In the genomic region with DNA sequence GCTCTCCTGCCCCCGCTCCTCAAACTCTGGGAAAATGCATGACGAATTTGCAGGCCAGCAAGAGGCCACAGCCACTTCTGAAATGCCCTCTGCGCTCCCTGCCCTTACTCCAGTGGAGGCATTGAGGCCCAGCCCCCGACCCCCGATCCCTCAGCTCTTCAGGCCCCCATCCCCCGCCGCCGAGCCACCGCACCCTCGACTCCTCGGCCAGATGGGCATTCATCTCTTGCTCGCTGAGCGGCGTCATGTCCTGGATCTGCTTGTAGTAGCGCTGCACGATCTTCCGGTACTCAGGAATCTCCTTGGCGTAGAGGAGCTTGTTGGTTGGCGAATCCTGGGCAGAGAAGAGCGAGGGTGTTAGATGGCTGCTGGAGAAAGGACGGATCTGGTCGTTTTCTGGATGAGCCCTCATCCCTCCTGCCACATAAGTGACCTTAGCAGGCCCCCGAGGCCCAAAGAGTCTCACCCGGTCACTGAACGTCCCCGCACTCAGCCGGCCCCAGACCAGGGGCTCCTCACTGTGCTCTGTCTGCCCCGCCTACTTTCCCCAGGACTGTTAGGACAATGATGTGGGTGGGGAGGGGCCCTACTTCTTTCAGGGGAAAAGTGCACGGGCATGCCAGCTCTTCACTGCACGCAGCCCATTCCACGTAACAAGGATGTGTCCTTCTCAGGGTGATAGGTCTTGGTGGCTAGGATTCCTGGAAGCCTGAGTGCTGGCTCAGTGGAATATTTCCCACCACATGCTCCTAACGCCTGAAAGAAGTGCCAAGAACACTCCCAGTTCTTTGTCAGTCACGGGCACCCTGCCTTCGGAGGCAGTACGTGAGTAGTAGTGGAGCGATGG, we compare ENCODE assay signal across 17 cellular contexts. TPM values are rescaled to one million over a fixed set of nuclear protein-coding genes. Genes with fewer than 3 reads are reported as not detected.
DNase-seq lines count a peak whose midpoint lies in the region; ATAC-seq and TF ChIP-seq lines count a peak whose summit lies in the region.
"Had no signal": no experiment of that assay in that cellular context is flagged by ENCODE, and none has a peak within 500 bp of the region (broad histone marks: within the 10 kb centered on the region; RNA-seq: fewer than 3 reads in every experiment).

No MANE protein-coding gene starts in this region.

- CTCF ChIA-PET in GM10248 (lab: Yijun Ruan, JAX), result no interaction called here

- DNase-seq in EH (ENCODE audit: low read depth) (peak; percentile 86), immature natural killer cell (no peak), SW480 (ENCODE audit: low spot score) (no peak), GM10248 (ENCODE audit: extremely low spot score) (no peak)
- no peak for DNase-seq in activated naive CD4-positive, alpha-beta T cell (lab: John Stamatoyannopoulos, UW)
- DNase-seq: activated CD4-positive, alpha-beta T cell treated with anti-CD3 and anti-CD28 coated beads for 1 hour; activated naive CD8-positive, alpha-beta T cell treated with anti-CD3 and anti-CD28 coated beads, Interleukin-2, amount 50 U/mL, for 24 hours; DMS79 treated with DMSO at 0.1 percent for 48 hours; glutamatergic neuron; NCI-H510A treated with DMSO at 0.1 percent for 48 hours; PC-9; SW 1271 had no signal

- peaks cover 0 to 72% (median 58%) of the 10 kb centered on the region in 5 donors for H3K36me3 ChIP-seq in subcutaneous abdominal adipose tissue (ENCODE audit: control insufficient read depth in 5 of 5, insufficient read depth in 5 of 5, low read length in 5 of 5)
- H3K36me3 ChIP-seq: right lobe of liver had no signal

- H3K9me3 Mint-ChIP-seq in immature natural killer cell, result no peaks in the 10 kb centered on the region
- H3K9me3 Mint-ChIP-seq: activated naive CD8-positive, alpha-beta T cell treated with anti-CD3 and anti-CD28 coated beads, Interleukin-2, amount 50 U/mL, for 24 hours had no signal

- no peak overlapping the region for H3K9ac ChIP-seq in subcutaneous abdominal adipose tissue (ENCODE audit: low read length in 5 of 5)

- H3K27ac Mint-ChIP-seq in immature natural killer cell, result peak overlapping the region; percentile 84 to 94 (median 92)
- H3K27ac Mint-ChIP-seq: activated naive CD8-positive, alpha-beta T cell treated with anti-CD3 and anti-CD28 coated beads, Interleukin-2, amount 50 U/mL, for 24 hours had no signal

- peaks cover 56 to 58% of the 10 kb centered on the region in 2 donors for H3K4me1 Mint-ChIP-seq in immature natural killer cell

- no peaks in the 10 kb centered on the region for H3K27me3 ChIP-seq in subcutaneous abdominal adipose tissue (ENCODE audit: control insufficient read depth in 5 of 5, insufficient read depth in 4 of 5, low read length in 5 of 5)
- H3K27me3 ChIP-seq: dorsolateral prefrontal cortex, right lobe of liver had no signal

- H3K4me3 Mint-ChIP-seq in immature natural killer cell, result peak overlapping the region in 3 of 5 donors; percentile 52 to 73 (median 64)
- H3K4me3 Mint-ChIP-seq: activated naive CD8-positive, alpha-beta T cell treated with anti-CD3 and anti-CD28 coated beads, Interleukin-2, amount 50 U/mL, for 24 hours had no signal

- H3K4me3 ChIP-seq in subcutaneous abdominal adipose tissue (ENCODE audit: low read depth in 1 of 5, low read length in 5 of 5), result no peak overlapping the region
- H3K4me3 ChIP-seq: dorsolateral prefrontal cortex, PC-9, right lobe of liver had no signal

- peaks cover 6 to 18% (median 14%) of the 10 kb centered on the region in 3 donors for H3K27me3 Mint-ChIP-seq in immature natural killer cell (ENCODE audit: low read depth in 3 of 3)

- TF ChIP-seq CTCF in GM10248 (IDR thresholded peaks at IDR 0.05; ENCODE audit: control extremely low read depth, extremely low read depth, low read depth, missing control alignments), result no peak

- no peaks in the 10 kb centered on the region for H3K9me3 ChIP-seq in subcutaneous abdominal adipose tissue (ENCODE audit: control insufficient read depth in 5 of 5, low read length in 5 of 5)
- H3K9me3 ChIP-seq: right lobe of liver had no signal

- H3K4me1 ChIP-seq in subcutaneous abdominal adipose tissue (ENCODE audit: control insufficient read depth in 5 of 5, insufficient read depth in 5 of 5, low read length in 5 of 5), result peaks cover 20 to 97% (median 76%) of the 10 kb centered on the region in 5 donors

- POLR2A ChIA-PET in GM10248 (lab: Yijun Ruan, JAX), result no interaction called here

- H3K36me3 Mint-ChIP-seq in immature natural killer cell, result peaks cover 5 to 21% (median 10%) of the 10 kb centered on the region in 3 donors

- no peak for ATAC-seq in HG02938 (IDR thresholded peaks at IDR 0.05; ENCODE audit: unreplicated experiment)

- H3K27ac ChIP-seq in cingulate gyrus (ENCODE audit: low read depth, low read length) (peak overlapping the region; percentile 21), subcutaneous abdominal adipose tissue (ENCODE audit: low read depth, low read length) (peak overlapping the region; percentile 65)
- H3K27ac ChIP-seq: PC-9, right lobe of liver had no signal

RNA-seq across cellular contexts. Expression of a gene that starts 14.1 kb away (rescaled TPM):
- polyA plus RNA-seq in immature natural killer cell, result not detected

RNA-seq across cellular contexts. Expression of a gene that starts 28.7 kb away (rescaled TPM):
- polyA plus RNA-seq in immature natural killer cell, result not detected

RNA-seq across cellular contexts. Expression of a gene that starts 49.4 kb away (rescaled TPM):
- polyA plus RNA-seq in immature natural killer cell, result 10 to 100 TPM in 1 of 3 donors, 1 to 10 TPM in 2; 3.1 to 30.2 (median 6.1) TPM
